ENCODE assay signal across 12 cellular contexts in the genomic region with DNA sequence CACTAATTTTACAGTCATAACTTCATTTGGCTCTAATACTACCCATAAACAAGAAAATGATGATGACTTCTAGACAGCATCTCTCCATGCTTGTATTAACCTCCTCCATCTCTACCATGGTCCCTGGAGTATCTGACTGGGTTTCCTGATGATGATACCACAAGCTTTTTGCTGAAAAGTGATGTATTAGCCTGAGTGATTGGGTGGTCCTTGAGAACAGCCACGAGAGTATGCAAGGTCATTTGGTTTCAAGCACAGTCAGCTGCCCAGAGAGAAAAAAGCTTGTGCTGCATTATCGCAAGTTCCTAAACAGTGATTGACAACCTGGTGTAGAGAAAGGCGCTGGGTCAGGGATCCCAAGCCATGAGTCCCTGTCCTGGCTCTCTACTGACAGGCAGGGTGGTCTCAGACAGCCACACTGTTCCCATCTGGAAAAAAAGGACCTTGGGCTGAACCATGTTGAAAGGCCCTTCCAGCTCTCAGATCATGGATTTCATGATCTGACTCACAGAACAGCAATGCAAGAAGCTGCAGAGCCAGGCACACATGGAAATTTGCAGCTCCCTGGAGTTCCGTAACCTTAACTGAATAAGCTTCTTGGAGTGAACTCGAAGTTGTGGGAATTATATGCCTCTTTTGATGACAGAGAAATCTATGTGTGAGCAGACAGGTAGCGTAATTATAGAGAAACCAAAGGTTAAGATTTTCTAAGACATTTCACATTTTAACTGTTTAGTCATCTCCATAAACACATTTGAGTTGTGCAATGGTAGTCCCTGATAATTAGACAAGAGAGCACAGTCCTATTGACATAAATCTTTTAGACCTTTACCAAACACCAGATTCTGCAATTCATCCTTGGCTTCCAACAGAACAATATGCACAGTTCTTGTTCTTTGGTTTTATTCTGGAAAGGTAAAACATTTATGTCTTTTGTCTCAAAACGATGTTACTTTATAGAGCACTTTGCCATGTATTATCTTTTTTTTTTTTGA. TPM values are rescaled to one million over a fixed set of nuclear protein-coding genes. Genes with fewer than 3 reads are reported as not detected.
A peak's percentile ranks its signal among the peaks of the same experiment; 100 is the strongest.
DNase-seq lines count a peak whose midpoint lies in the region; ATAC-seq and TF ChIP-seq lines count a peak whose summit lies in the region.
"Had no signal": no experiment of that assay in that cellular context is flagged by ENCODE, and none has a peak within 500 bp of the region (broad histone marks: within the 10 kb centered on the region; RNA-seq: fewer than 3 reads in every experiment).

No MANE protein-coding gene starts in this region.

- no peaks in the 10 kb centered on the region for H3K9me3 ChIP-seq in adipocyte (ENCODE audit: control insufficient read depth, low read length)
- H3K9me3 ChIP-seq: HAP-1, sigmoid colon had no signal

- H3K27me3 ChIP-seq in adipocyte (replicated peaks; ENCODE audit: control insufficient read depth, insufficient read depth, low read length) (no peaks in the 10 kb centered on the region), H7 (ENCODE audit: control insufficient read depth, insufficient read depth, low read length) (no peaks in the 10 kb centered on the region)
- H3K27me3 ChIP-seq: sigmoid colon had no signal

- H3K4me1 ChIP-seq in adipocyte (ENCODE audit: control insufficient read depth, insufficient read depth, low read length): peaks cover 37% of the 10 kb centered on the region
- H3K4me1 ChIP-seq: HAP-1 had no signal

- DNase-seq in GM04504 (ENCODE audit: low read depth) (peak; percentile 74), adipocyte (ENCODE audit: low read depth) (peak; percentile 87), foreskin fibroblast (peak; percentile 70 to 86), stromal cell of bone marrow (ENCODE audit: low read depth) (peak; percentile 79), H7 (no peak)
- DNase-seq: erythroblast, NCI-H146, NCI-H82, sigmoid colon had no signal

- H3K36me3 ChIP-seq in adipocyte (ENCODE audit: control insufficient read depth, insufficient read depth, low read length, severe bottlenecking): no peaks in the 10 kb centered on the region
- H3K36me3 ChIP-seq in H7 (replicated peaks; ENCODE audit: control insufficient read depth, insufficient read depth, low read length): no peaks in the 10 kb centered on the region
- H3K36me3 ChIP-seq: HAP-1, sigmoid colon had no signal

- no peak for TF ChIP-seq CTCF in foreskin fibroblast (IDR thresholded peaks at IDR 0.05; ENCODE audit: low read depth, low read length)

- H3K9ac ChIP-seq in adipocyte (ENCODE audit: low read length): peak overlapping the region; percentile 3

- H3K4me3 ChIP-seq in adipocyte (ENCODE audit: low read length) (peak overlapping the region; percentile 10), foreskin fibroblast (ENCODE audit: low read depth in 1 of 2, low read length in 2 of 2) (no peak overlapping the region), H7 (ENCODE audit: insufficient read depth, low read depth, low read length) (no peak overlapping the region)
- H3K4me3 ChIP-seq: HAP-1, sigmoid colon had no signal

- ATAC-seq in HG03457 (IDR thresholded peaks at IDR 0.05; ENCODE audit: unreplicated experiment): no peak
- no peak for ATAC-seq in GM21423 (IDR thresholded peaks at IDR 0.05; ENCODE audit: unreplicated experiment)

RNA-seq across cellular contexts. Expression of gene UBASH3B, which starts 54.1 kb away (rescaled TPM):
- 8.1 and 15.9 TPM in 2 replicates for total RNA-seq in H7 (2014; rRNA removed; shearing (Covaris generic))
